Comparison of ENCODE assay signal across 8 cellular contexts in the genomic region with DNA sequence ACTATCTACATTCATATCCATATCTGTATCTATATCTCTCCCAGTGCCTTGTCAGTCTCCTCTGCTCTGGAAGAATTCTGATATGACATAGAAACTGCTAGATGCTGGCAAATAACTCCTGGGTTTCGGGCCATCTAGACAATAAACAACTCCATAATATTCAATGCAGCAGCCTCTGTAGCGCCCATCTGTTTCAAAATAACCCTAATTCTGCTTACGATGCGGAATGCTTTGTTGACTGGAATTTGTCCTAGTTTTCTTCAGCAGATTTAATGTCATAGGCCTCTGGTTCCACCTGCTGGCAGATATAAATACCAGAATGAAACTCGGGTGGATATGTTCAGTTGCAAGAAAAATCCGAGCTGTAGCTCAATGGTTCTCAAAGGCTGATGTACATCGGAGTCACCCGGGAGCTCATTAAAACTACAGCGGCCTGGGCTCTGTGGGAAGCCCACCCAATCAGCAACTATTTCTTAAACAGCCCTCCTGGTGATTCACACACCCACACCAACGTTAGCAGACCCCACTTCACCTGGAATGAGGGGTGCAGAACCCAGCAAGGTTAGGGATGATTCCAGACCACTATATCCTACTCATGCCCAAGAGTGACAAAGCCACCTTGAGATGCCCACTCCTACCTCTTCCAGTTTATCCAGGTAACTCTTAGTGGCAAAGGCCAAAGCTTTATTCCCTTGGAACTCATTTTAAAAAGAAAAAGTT.
A peak's percentile ranks its signal among the peaks of the same experiment; 100 is the strongest.
DNase-seq lines count a peak whose midpoint lies in the region; ATAC-seq and TF ChIP-seq lines count a peak whose summit lies in the region.

No MANE protein-coding gene starts in this region.

- H4K20me1 ChIP-seq in OCI-LY1 (ENCODE audit: insufficient read depth, low read length), result no peaks in the 10 kb centered on the region

- DNase-seq in DMS53 (lab: John Stamatoyannopoulos, UW), result peak; percentile 63
- peak in 44 of 76 experiments; percentile 3 to 61 (median 31) for DNase-seq in HUDEP-2 (lab: John Stamatoyannopoulos, UW; ENCODE audit: unreplicated experiment in 76 of 76)
- peak in 38 of 61 donors; percentile 5 to 81 (median 40) for DNase-seq in caudate nucleus (lab: John Stamatoyannopoulos, UW)
- DNase-seq in stimulated activated CD4-positive, alpha-beta T cell treated with anti-CD3 and anti-CD28 coated beads, Interleukin-1b, Interleukin-23, amount 100 ng/mL, for 48 hours, result no peak

- no peaks in the 10 kb centered on the region for H3K36me3 ChIP-seq in OCI-LY1 (ENCODE audit: insufficient read depth, low read length)

- H3K4me2 ChIP-seq in OCI-LY1 (ENCODE audit: low read length), result peak overlapping the region; percentile 45

- no peak overlapping the region for H3K4me3 ChIP-seq in OCI-LY1 (ENCODE audit: low read depth, low read length, poor library complexity, severe bottlenecking)

- no peaks in the 10 kb centered on the region for H3K79me2 ChIP-seq in OCI-LY1 (ENCODE audit: insufficient read depth, low read length)

- H3F3A ChIP-seq in OCI-LY1 (ENCODE audit: insufficient read depth, low read length), result no peaks in the 10 kb centered on the region

- H3K9me3 ChIP-seq in OCI-LY1 (ENCODE audit: low read length), result no peaks in the 10 kb centered on the region

- H3K27me3 ChIP-seq in OCI-LY1 (ENCODE audit: insufficient read depth, low read length) (no peaks in the 10 kb centered on the region), layer of hippocampus (ENCODE audit: control insufficient read depth, insufficient read depth, low read length) (no peaks in the 10 kb centered on the region)

- peak; percentile 81 for TF ChIP-seq CTCF in OCI-LY1 (IDR thresholded peaks at IDR 0.05; ENCODE audit: low read length)

- H2AFZ ChIP-seq in OCI-LY1 (ENCODE audit: low read length), result no peak overlapping the region

- H3K9me2 ChIP-seq in OCI-LY1 (ENCODE audit: low read depth, low read length), result no peaks in the 10 kb centered on the region

- H3K4me1 ChIP-seq in OCI-LY1 (ENCODE audit: insufficient read depth, low read length, severe bottlenecking), result peaks cover 49% of the 10 kb centered on the region

- H3K27ac ChIP-seq in OCI-LY1 (ENCODE audit: low read depth, low read length, poor library complexity, severe bottlenecking), result peak overlapping the region; percentile 95
- H3K27ac ChIP-seq in caudate nucleus (ENCODE audit: low read depth, low read length), result peak overlapping the region; percentile 81
- H3K27ac ChIP-seq in layer of hippocampus (ENCODE audit: low read depth, low read length), result peak overlapping the region; percentile 19
- peak overlapping the region; percentile 67 for H3K27ac ChIP-seq in temporal lobe (ENCODE audit: low read depth, low read length)

- ATAC-seq in GM19463 (IDR thresholded peaks at IDR 0.05; ENCODE audit: unreplicated experiment), result peak; percentile 27

- H3K9ac ChIP-seq in OCI-LY1 (ENCODE audit: low read length), result peak overlapping the region; percentile 19; the same call in 1 of the 2 replicates

Comparison
In these comparisons a context has a peak if more than half of its experiments do, and no peak if none do; other contexts are left out.
1. H3K27ac ChIP-seq: peak in every context shown above with its lines; median percentile 95 in OCI-LY1; 81 in caudate nucleus; 67 in temporal lobe; 19 in layer of hippocampus.